In genomic region chr10:11434323-11434722, GRCh38 we compare ENCODE assay signal across 11 cellular contexts.
DNase-seq lines count a peak whose midpoint lies in the region; ATAC-seq and TF ChIP-seq lines count a peak whose summit lies in the region.
"Had no signal": no experiment of that assay in that cellular context is flagged by ENCODE, and none has a peak within 500 bp of the region (broad histone marks: within the 10 kb centered on the region; RNA-seq: fewer than 3 reads in every experiment).

No MANE protein-coding gene starts in this region.

- no peak overlapping the region for H3K4me3 ChIP-seq in endodermal cell (ENCODE audit: low read length)
- H3K4me3 ChIP-seq: left ventricle myocardium inferior had no signal

- H3K36me3 Mint-ChIP-seq in endodermal cell (ENCODE audit: low read depth) (no peaks in the 10 kb centered on the region), type B pancreatic cell (no peaks in the 10 kb centered on the region)
- H3K36me3 Mint-ChIP-seq: activated naive CD8-positive, alpha-beta T cell treated with anti-CD3 and anti-CD28 coated beads, Interleukin-2, amount 10 ng/mL, durations not matched to agents 7 days and 5 days had no signal

- H3K27ac Mint-ChIP-seq in stimulated activated naive CD8-positive, alpha-beta T cell treated with anti-CD3 and anti-CD28 coated beads, Interleukin-15, amount 100 ng/mL, for 72 hours: no peak overlapping the region
- H3K27ac Mint-ChIP-seq in endodermal cell (no peak overlapping the region), type B pancreatic cell (no peak overlapping the region)
- H3K27ac Mint-ChIP-seq: activated naive CD8-positive, alpha-beta T cell treated with anti-CD3 and anti-CD28 coated beads, Interleukin-2, amount 10 ng/mL, durations not matched to agents 7 days and 5 days had no signal

- no peak overlapping the region for H3K27ac ChIP-seq in endodermal cell (ENCODE audit: low read depth, low read length)
- H3K27ac ChIP-seq: left ventricle myocardium inferior had no signal

- H3K9me3 Mint-ChIP-seq in stimulated activated naive CD8-positive, alpha-beta T cell treated with anti-CD3 and anti-CD28 coated beads, Interleukin-15, amount 100 ng/mL, for 72 hours: peaks cover 0 to 8% of the 10 kb centered on the region in 2 donors
- H3K9me3 Mint-ChIP-seq in endodermal cell: peaks cover 5% of the 10 kb centered on the region
- no peaks in the 10 kb centered on the region for H3K9me3 Mint-ChIP-seq in type B pancreatic cell

- H3K4me3 Mint-ChIP-seq in stimulated activated naive CD8-positive, alpha-beta T cell treated with anti-CD3 and anti-CD28 coated beads, Interleukin-15, amount 100 ng/mL, for 72 hours: no peak overlapping the region
- H3K4me3 Mint-ChIP-seq in endodermal cell (no peak overlapping the region), type B pancreatic cell (no peak overlapping the region)
- H3K4me3 Mint-ChIP-seq: activated naive CD8-positive, alpha-beta T cell treated with anti-CD3 and anti-CD28 coated beads, Interleukin-2, amount 10 ng/mL, durations not matched to agents 7 days and 5 days had no signal

- no peaks in the 10 kb centered on the region for H3K27me3 ChIP-seq in endodermal cell (ENCODE audit: control insufficient read depth, insufficient read depth, low read length, poor library complexity, severe bottlenecking)

- 58 to 71% methylated on average over 2 of the region's 2 CpGs for WGBS in endodermal cell (ENCODE audit: insufficient coverage in 1 of 2, insufficient read length in 1 of 2), 2 experiments

- H3K36me3 ChIP-seq in endodermal cell (ENCODE audit: control insufficient read depth, insufficient read depth, low read length): no peaks in the 10 kb centered on the region
- H3K36me3 ChIP-seq: left ventricle myocardium inferior had no signal

- no peak overlapping the region for H3K9ac ChIP-seq in endodermal cell (ENCODE audit: extremely low read depth, low read length, poor library complexity, severe bottlenecking)

- H3K27me3 Mint-ChIP-seq in stimulated activated naive CD8-positive, alpha-beta T cell treated with anti-CD3 and anti-CD28 coated beads, Interleukin-15, amount 100 ng/mL, for 72 hours: no peaks in the 10 kb centered on the region
- H3K27me3 Mint-ChIP-seq in endodermal cell (ENCODE audit: insufficient read depth): no peaks in the 10 kb centered on the region
- H3K27me3 Mint-ChIP-seq in type B pancreatic cell: peaks cover 27% of the 10 kb centered on the region

- no peaks in the 10 kb centered on the region for H3K4me1 Mint-ChIP-seq in stimulated activated naive CD8-positive, alpha-beta T cell treated with anti-CD3 and anti-CD28 coated beads, Interleukin-15, amount 100 ng/mL, for 72 hours
- H3K4me1 Mint-ChIP-seq in endodermal cell (peaks cover 10% of the 10 kb centered on the region), type B pancreatic cell (ENCODE audit: unreplicated experiment) (no peaks in the 10 kb centered on the region)

- no peaks in the 10 kb centered on the region for H3K4me1 ChIP-seq in endodermal cell (ENCODE audit: control insufficient read depth, insufficient read depth, low read length)
- H3K4me1 ChIP-seq: left ventricle myocardium inferior had no signal

- H3K9me3 ChIP-seq in endodermal cell (ENCODE audit: control insufficient read depth, low read length): no peaks in the 10 kb centered on the region

- no peak for DNase-seq in stimulated activated naive CD8-positive, alpha-beta T cell treated with anti-CD3 and anti-CD28 coated beads, Interleukin-15, amount 100 ng/mL, for 72 hours
- DNase-seq in stimulated activated naive CD8-positive, alpha-beta T cell treated with anti-CD3 and anti-CD28 coated beads, Interleukin-15, Interleukin-2, amounts not matched to agents 100 U/mL and 50 U/mL, for 24 hours: no peak
- peak; percentile 6 for DNase-seq in LoVo (ENCODE audit: low spot score)
- DNase-seq in endodermal cell: peak; percentile 65
- no peak for DNase-seq in type B pancreatic cell (ENCODE audit: extremely low spot score, unreplicated experiment)
- DNase-seq in T-helper 9 cell: no peak
- DNase-seq in activated effector memory CD4-positive, alpha-beta T cell treated with Interleukin-2 at 50 U/mL for 16 hours: no peak
- DNase-seq: activated naive CD8-positive, alpha-beta T cell treated with anti-CD3 and anti-CD28 coated beads, Interleukin-2, amount 10 ng/mL, durations not matched to agents 7 days and 5 days; left ventricle myocardium inferior; NCI-H526 treated with DMSO at 0.1 percent for 48 hours had no signal

- TF ChIP-seq CTCF in endodermal cell (conservative IDR thresholded peaks at IDR 0.05) (peak; percentile 81), type B pancreatic cell (conservative IDR thresholded peaks at IDR 0.05) (peak; percentile 57)

- peak; percentile 48 for ATAC-seq in stimulated activated naive CD8-positive, alpha-beta T cell treated with anti-CD3 and anti-CD28 coated beads, Interleukin-15, amount 100 ng/mL, for 72 hours
- no peak for ATAC-seq in stimulated activated naive CD8-positive, alpha-beta T cell treated with anti-CD3 and anti-CD28 coated beads, Interleukin-15, Interleukin-2, amounts not matched to agents 100 U/mL and 50 U/mL, for 24 hours
- ATAC-seq in HG03457 (IDR thresholded peaks at IDR 0.05; ENCODE audit: unreplicated experiment): no peak

Comparison
In these comparisons a context has a peak if more than half of its experiments do, and no peak if none do; other contexts are left out.
1. DNase-seq: peak in LoVo (single experiment) and endodermal cell (single experiment); none in stimulated activated naive CD8-positive, alpha-beta T cell treated with anti-CD3 and anti-CD28 coated beads, Interleukin-15, amount 100 ng/mL, for 72 hours (0 of 2), stimulated activated naive CD8-positive, alpha-beta T cell treated with anti-CD3 and anti-CD28 coated beads, Interleukin-15, Interleukin-2, amounts not matched to agents 100 U/mL and 50 U/mL, for 24 hours (single experiment), type B pancreatic cell (single experiment), T-helper 9 cell (single experiment) and activated effector memory CD4-positive, alpha-beta T cell treated with Interleukin-2 at 50 U/mL for 16 hours (single experiment).